8 cellular contexts compared by ENCODE assay signal in genomic region chr10:104330168-104331117, GRCh38. TPM values are rescaled to one million over a fixed set of nuclear protein-coding genes. Genes with fewer than 3 reads are reported as not detected.
DNase-seq lines count a peak whose midpoint lies in the region; TF ChIP-seq lines count a peak whose summit lies in the region.

No MANE protein-coding gene starts in this region.

- H2AFZ ChIP-seq in neuronal stem cell (ENCODE audit: low read length), result no peak overlapping the region
- no peak overlapping the region for H2AFZ ChIP-seq in Karpas-422 (ENCODE audit: low read length)

- H3K4me3 Mint-ChIP-seq in CD14-positive monocyte (peak overlapping the region; percentile 9 to 35), neural crest cell (peak overlapping the region; percentile 77)

- no peak overlapping the region for H2AK5ac ChIP-seq in neuronal stem cell (ENCODE audit: low read depth, low read length)

- H3K14ac ChIP-seq in neuronal stem cell (ENCODE audit: low read length), result no peak overlapping the region

- no peak overlapping the region for H4K8ac ChIP-seq in neuronal stem cell (ENCODE audit: low read depth, low read length)

- WGBS in neuronal stem cell (ENCODE audit: extremely low coverage in 2 of 2, insufficient read length in 2 of 2, insufficient replicate concordance in 1 of 2), 2 donors, result no CpG with 5 or more reads among the region's 8 CpGs

- peak overlapping the region; percentile 89 for H3K27ac ChIP-seq in SJSA1
- no peak overlapping the region for H3K27ac ChIP-seq in neuronal stem cell (replicated peaks; ENCODE audit: low read length)
- H3K27ac ChIP-seq in Karpas-422 (ENCODE audit: low read length), result no peak overlapping the region

- H3K4me1 Mint-ChIP-seq in CD14-positive monocyte (peaks cover 95% of the 10 kb centered on the region), neural crest cell (peaks cover 79% of the 10 kb centered on the region)

- H2BK12ac ChIP-seq in neuronal stem cell (ENCODE audit: low read length), result no peak overlapping the region

- no peak overlapping the region for H3K4me2 ChIP-seq in neuronal stem cell (ENCODE audit: insufficient read depth, low read length, poor library complexity, severe bottlenecking)
- no peak overlapping the region for H3K4me2 ChIP-seq in Karpas-422 (ENCODE audit: low read depth, low read length, poor library complexity, severe bottlenecking)

- H3K27me3 Mint-ChIP-seq in CD14-positive monocyte (ENCODE audit: low read depth in 3 of 3) (peaks cover 0 to 2% (median 0%) of the 10 kb centered on the region in 3 donors), neural crest cell (ENCODE audit: low read depth) (peaks cover 99% of the 10 kb centered on the region)

- no peak overlapping the region for H3K18ac ChIP-seq in neuronal stem cell (ENCODE audit: low read length)

- H3K27ac Mint-ChIP-seq in CD14-positive monocyte, result peak overlapping the region; percentile 91 to 96 (median 94)
- peak overlapping the region; percentile 95 for H3K27ac Mint-ChIP-seq in neural crest cell (ENCODE audit: unreplicated experiment)

- H3K79me2 ChIP-seq in Karpas-422 (ENCODE audit: low read length), result peaks cover 3% of the 10 kb centered on the region; the same call in 1 of the 2 replicates

- no peak overlapping the region for H2BK5ac ChIP-seq in neuronal stem cell (ENCODE audit: low read length)

- H4K20me1 ChIP-seq in Karpas-422 (ENCODE audit: insufficient read depth, low read depth, low read length), result peaks cover 94% of the 10 kb centered on the region

- no peak overlapping the region for H2BK15ac ChIP-seq in neuronal stem cell (ENCODE audit: low read length)

- intact Hi-C loops in CD14-positive monocyte (cut with micrococcal nuclease), result no loop called here

- H4K91ac ChIP-seq in neuronal stem cell (ENCODE audit: low read depth, low read length, poor library complexity), result no peak overlapping the region

- no peaks in the 10 kb centered on the region for H3K27me3 ChIP-seq in SJSA1 (replicated peaks)
- H3K27me3 ChIP-seq in neuronal stem cell (ENCODE audit: control insufficient read depth in 3 of 3, insufficient read depth in 3 of 3, low read depth in 1 of 3, low read length in 3 of 3), result peaks cover 0 to 54% (median 0%) of the 10 kb centered on the region in 3 experiments
- no peaks in the 10 kb centered on the region for H3K27me3 ChIP-seq in Karpas-422 (ENCODE audit: low read length)

- H3K4me3 ChIP-seq in SJSA1, result no peak overlapping the region
- H3K4me3 ChIP-seq in neuronal stem cell (ENCODE audit: low read length in 2 of 2), result no peak overlapping the region
- H3K4me3 ChIP-seq in Karpas-422 (ENCODE audit: low read length), result no peak overlapping the region

- H3K9me2 ChIP-seq in Karpas-422 (replicated peaks; ENCODE audit: insufficient read depth, low read length), result no peaks in the 10 kb centered on the region

- H3K9me3 Mint-ChIP-seq in CD14-positive monocyte (no peaks in the 10 kb centered on the region), neural crest cell (no peaks in the 10 kb centered on the region)

- H3K9ac ChIP-seq in neuronal stem cell (ENCODE audit: low read depth, low read length, poor library complexity) (no peak overlapping the region), Karpas-422 (ENCODE audit: low read length) (no peak overlapping the region)

- DNase-seq in CD14-positive monocyte (ENCODE audit: low spot score) (peak; percentile 44), SJSA1 (ENCODE audit: low read depth in 1 of 2, low spot score in 2 of 2) (peak; percentile 86 to 87), fibroblast of gingiva (ENCODE audit: low read depth) (peak; percentile 97), neural crest cell (ENCODE audit: low read depth, low spot score) (no peak), neuronal stem cell (ENCODE audit: low spot score) (no peak), Karpas-422 (no peak), CD1c-positive myeloid dendritic cell (ENCODE audit: extremely low spot score) (no peak)
- no peak for DNase-seq in activated CD8-positive, alpha-beta memory T cell treated with anti-CD3 and anti-CD28 coated beads for 24 hours

- H2BK120ac ChIP-seq in neuronal stem cell (ENCODE audit: low read depth, low read length), result no peak overlapping the region

- peaks cover 7% of the 10 kb centered on the region for H3K79me1 ChIP-seq in neuronal stem cell (ENCODE audit: low read depth, low read length)

- no peak for TF ChIP-seq CTCF in CD14-positive monocyte (IDR thresholded peaks at IDR 0.05)
- no peak for TF ChIP-seq CTCF in neural crest cell (conservative IDR thresholded peaks at IDR 0.05)

- no peaks in the 10 kb centered on the region for H3K9me3 ChIP-seq in SJSA1 (replicated peaks)
- H3K9me3 ChIP-seq in neuronal stem cell (replicated peaks in 1 of 2; ENCODE audit: control insufficient read depth in 2 of 2, insufficient read depth in 1 of 2, low read depth in 1 of 2, low read length in 2 of 2), result no peaks in the 10 kb centered on the region
- no peaks in the 10 kb centered on the region for H3K9me3 ChIP-seq in Karpas-422 (ENCODE audit: low read length)

- no peak overlapping the region for H3K23ac ChIP-seq in neuronal stem cell (ENCODE audit: low read depth, low read length, poor library complexity)

- H3K4ac ChIP-seq in neuronal stem cell (ENCODE audit: low read length), result no peak overlapping the region

- peaks cover 73% of the 10 kb centered on the region for H3K4me1 ChIP-seq in SJSA1 (replicated peaks)
- peaks cover 62 to 66% of the 10 kb centered on the region in 2 donors for H3K4me1 ChIP-seq in neuronal stem cell (ENCODE audit: control insufficient read depth in 2 of 2, insufficient read depth in 1 of 2, low read depth in 1 of 2, low read length in 2 of 2)
- peaks cover 37% of the 10 kb centered on the region for H3K4me1 ChIP-seq in Karpas-422 (ENCODE audit: low read length)

- peaks cover 53 to 65% of the 10 kb centered on the region in 2 donors for H3K36me3 Mint-ChIP-seq in CD14-positive monocyte
- H3K36me3 Mint-ChIP-seq in neural crest cell (ENCODE audit: low read depth), result peaks cover 4% of the 10 kb centered on the region

- H3K36me3 ChIP-seq in SJSA1 (peaks cover 22% of the 10 kb centered on the region), neuronal stem cell (replicated peaks in 1 of 2; ENCODE audit: control insufficient read depth in 2 of 2, insufficient read depth in 2 of 2, low read length in 2 of 2) (peaks cover 0 to 26% of the 10 kb centered on the region in 2 donors), Karpas-422 (ENCODE audit: insufficient read depth, low read length) (no peaks in the 10 kb centered on the region)

RNA-seq across cellular contexts. Expression of gene ITPRIP, which starts 7.8 kb away (rescaled TPM):
- polyA plus RNA-seq in CD14-positive monocyte, result 10 to 100 TPM; 27.5 to 35.7 TPM
- 3.8 and 4.2 TPM in 2 replicates for total RNA-seq in SJSA1 (2014; rRNA removed; shearing (Covaris generic))
- total RNA-seq in neural crest cell, result 14.9 and 15.6 TPM in 2 replicates
- 2.3 TPM for polyA plus RNA-seq in neuronal stem cell (2013, experiment 1 of 2)
- 2.1 TPM for polyA plus RNA-seq in neuronal stem cell (2013, experiment 2 of 2)
- total RNA-seq in Karpas-422 (2014; rRNA removed; shearing (Covaris generic); ENCODE audit: low replicate concordance), result 4.5 and 4.6 TPM in 2 replicates

RNA-seq across cellular contexts. Expression of gene CFAP58, which starts 23.2 kb away (rescaled TPM):
- not detected for polyA plus RNA-seq in CD14-positive monocyte
- total RNA-seq in SJSA1 (2014; rRNA removed; shearing (Covaris generic)), result 0.34 and 1.5 TPM in 2 replicates
- 0.44 and 0.45 TPM in 2 replicates for total RNA-seq in neural crest cell
- 0.20 TPM for polyA plus RNA-seq in neuronal stem cell (2013, experiment 1 of 2)
- polyA plus RNA-seq in neuronal stem cell (2013, experiment 2 of 2), result 0.11 TPM
- total RNA-seq in Karpas-422 (2014; rRNA removed; shearing (Covaris generic); ENCODE audit: low replicate concordance), result 0.26 and 1.4 TPM in 2 replicates

Comparison
In these comparisons a context has a peak if more than half of its experiments do, and no peak if none do; other contexts are left out.
1. DNase-seq: peak in CD14-positive monocyte (single experiment), SJSA1 (2 of 2) and fibroblast of gingiva (single experiment); none in neural crest cell (single experiment), neuronal stem cell (single experiment), Karpas-422 (single experiment), activated CD8-positive, alpha-beta memory T cell treated with anti-CD3 and anti-CD28 coated beads for 24 hours (single experiment) and CD1c-positive myeloid dendritic cell (single experiment).